15 cellular contexts compared by ENCODE assay signal in the genomic region with DNA sequence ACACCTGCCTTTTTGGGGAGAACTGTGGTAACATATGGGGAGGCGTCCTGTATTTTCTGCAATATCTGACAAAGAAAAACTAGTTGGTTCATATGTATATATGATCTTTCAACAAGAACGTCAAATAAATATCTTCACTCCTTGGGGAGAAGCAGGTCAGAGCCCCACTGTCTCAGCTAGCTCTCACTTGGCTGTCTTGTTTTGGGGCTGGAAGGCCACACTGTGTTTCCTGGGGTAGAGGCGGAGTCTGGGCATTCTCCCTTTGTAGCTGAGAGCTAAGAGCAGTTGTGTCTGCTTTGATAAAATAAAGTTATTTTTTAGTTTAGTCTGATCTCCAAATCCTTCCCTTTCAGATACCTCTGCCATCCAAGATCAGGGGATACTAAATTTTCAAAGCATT.
DNase-seq lines count a peak whose midpoint lies in the region; ATAC-seq, FAIRE-seq and TF ChIP-seq lines count a peak whose summit lies in the region.
"Had no signal": no experiment of that assay in that cellular context is flagged by ENCODE, and none has a peak within 500 bp of the region (broad histone marks: within the 10 kb centered on the region; RNA-seq: fewer than 3 reads in every experiment).

No MANE protein-coding gene starts in this region.

- H2AFZ ChIP-seq in HCT116 (ENCODE audit: low read depth, low read length, poor library complexity, severe bottlenecking) (no peak overlapping the region), OCI-LY3 (ENCODE audit: low read depth, low read length) (no peak overlapping the region), astrocyte (ENCODE audit: low read depth, low read length) (no peak overlapping the region)

- peaks cover 12 to 17% (median 13%) of the 10 kb centered on the region in 10 experiments; a peak in 19 of 20 replicates for H3K4me1 ChIP-seq in BLaER1 treated with 17β-estradiol and CSF1 and Interleukin-3, amounts not matched to agents 10 nM and 100 nM
- peaks cover 0 to 14% of the 10 kb centered on the region in 2 experiments; a peak in 2 of 4 replicates for H3K4me1 ChIP-seq in HCT116 (ENCODE audit: control insufficient read depth in 1 of 2, insufficient read depth in 2 of 2, low read length in 2 of 2)
- peaks cover 11% of the 10 kb centered on the region for H3K4me1 ChIP-seq in OCI-LY3 (ENCODE audit: low read length)
- H3K4me1 ChIP-seq in astrocyte (ENCODE audit: insufficient read depth, low read length): peaks cover 15% of the 10 kb centered on the region
- H3K4me1 ChIP-seq in aorta (ENCODE audit: control insufficient read depth in 1 of 2, insufficient read depth in 2 of 2, low read length in 2 of 2): no peaks in the 10 kb centered on the region
- H3K4me1 ChIP-seq: Caco-2 had no signal

- BruUV-seq in HCT116 (replicated peaks; lab: Mats Ljungman, UMichigan): no TSS peak

- H3K27me3 ChIP-seq in BLaER1 treated with 17β-estradiol and CSF1 and Interleukin-3, amounts not matched to agents 10 nM and 100 nM: no peaks in the 10 kb centered on the region
- H3K27me3 ChIP-seq in HCT116 (ENCODE audit: insufficient read depth, low read length) (no peaks in the 10 kb centered on the region), OCI-LY3 (ENCODE audit: low read depth, low read length) (no peaks in the 10 kb centered on the region), astrocyte (ENCODE audit: insufficient read depth, low read length) (no peaks in the 10 kb centered on the region), aorta (ENCODE audit: control insufficient read depth in 1 of 2, insufficient read depth in 2 of 2, low read length in 1 of 2) (no peaks in the 10 kb centered on the region)

- no peak overlapping the region for H3K9ac ChIP-seq in BLaER1 treated with 17β-estradiol and CSF1 and Interleukin-3, amounts not matched to agents 10 nM and 100 nM
- H3K9ac ChIP-seq in HCT116 (ENCODE audit: low read length) (no peak overlapping the region), OCI-LY3 (ENCODE audit: low read length) (no peak overlapping the region), astrocyte (ENCODE audit: low read length) (no peak overlapping the region)

- no peak for FAIRE-seq in astrocyte (lab: Jason Lieb, UNC)
- FAIRE-seq: A204.1, HepG2 had no signal

- POLR2A ChIA-PET in HCT116 (lab: Charles Lee): no interaction called here

- no peak overlapping the region for H3K27ac ChIP-seq in BLaER1 treated with 17β-estradiol and CSF1 and Interleukin-3, amounts not matched to agents 10 nM and 100 nM
- H3K27ac ChIP-seq in HCT116 (ENCODE audit: low read depth, low read length) (no peak overlapping the region), OCI-LY3 (ENCODE audit: low read length) (no peak overlapping the region), astrocyte (ENCODE audit: low read depth, low read length) (no peak overlapping the region), aorta (ENCODE audit: low read depth in 1 of 2, low read length in 2 of 2) (no peak overlapping the region)

- 80 to 92% methylated on average over 3 of the region's 3 CpGs for WGBS in aorta, 2 donors

- in situ Hi-C loops in KBM-7 (cut with MboI; ENCODE audit: low pct_unique_long_range_greater_than_20kb, low sequenced_read_pairs): no loop called here

- no peak for TF ChIP-seq RAD21 in HCT116 (IDR thresholded peaks at IDR 0.05; ENCODE audit: low read depth)

- no peak overlapping the region for H3K27ac Mint-ChIP-seq in astrocyte (ENCODE audit: unreplicated experiment)
- H3K27ac Mint-ChIP-seq: B cell; CD14-positive monocyte; CD8-positive, alpha-beta T cell had no signal

- H3K9me3 ChIP-seq in BLaER1 treated with 17β-estradiol and CSF1 and Interleukin-3, amounts not matched to agents 10 nM and 100 nM (replicated peaks in 1 of 11): peaks cover 0 to 9% (median 0%) of the 10 kb centered on the region in 11 experiments; a peak in 1 of 22 replicates
- no peaks in the 10 kb centered on the region for H3K9me3 ChIP-seq in HCT116 (ENCODE audit: control insufficient read depth in 1 of 2, insufficient read depth in 1 of 2, low read depth in 1 of 2, low read length in 2 of 2)
- H3K9me3 ChIP-seq in OCI-LY3 (ENCODE audit: insufficient read depth, low read length): no peaks in the 10 kb centered on the region
- H3K9me3 ChIP-seq in astrocyte (ENCODE audit: insufficient read depth, low read depth, low read length): no peaks in the 10 kb centered on the region
- H3K9me3 ChIP-seq in aorta (ENCODE audit: control insufficient read depth, low read length): no peaks in the 10 kb centered on the region
- H3K9me3 ChIP-seq: Caco-2 had no signal

- CTCF ChIA-PET in HCT116 (lab: Charles Lee): no interaction called here

- H3K36me3 ChIP-seq in BLaER1 treated with 17β-estradiol and CSF1 and Interleukin-3, amounts not matched to agents 10 nM and 100 nM: no peaks in the 10 kb centered on the region
- no peaks in the 10 kb centered on the region for H3K36me3 ChIP-seq in HCT116 (ENCODE audit: control insufficient read depth in 1 of 2, insufficient read depth in 2 of 2, low read length in 2 of 2)
- H3K36me3 ChIP-seq in OCI-LY3 (replicated peaks; ENCODE audit: low read depth, low read length): no peaks in the 10 kb centered on the region
- no peaks in the 10 kb centered on the region for H3K36me3 ChIP-seq in astrocyte (ENCODE audit: insufficient read depth, low read length)
- no peaks in the 10 kb centered on the region for H3K36me3 ChIP-seq in aorta (ENCODE audit: control insufficient read depth in 1 of 2, insufficient read depth in 2 of 2, low read length in 1 of 2)

- intact Hi-C loops in HCT116 (cut with micrococcal nuclease) (no loop called here), aorta (cut with DNase I) (no loop called here)

- ATAC-seq in HCT116 (no peak), aorta (ENCODE audit: low FRiP score) (no peak)
- ATAC-seq: CD8-positive, alpha-beta T cell; HepG2 had no signal

- H3K4me3 Mint-ChIP-seq in astrocyte (ENCODE audit: unreplicated experiment): no peak overlapping the region
- H3K4me3 Mint-ChIP-seq: B cell; CD14-positive monocyte; CD8-positive, alpha-beta T cell had no signal

- H3K27me3 Mint-ChIP-seq in astrocyte (ENCODE audit: low read depth, unreplicated experiment): no peaks in the 10 kb centered on the region
- H3K27me3 Mint-ChIP-seq: B cell had no signal

- TF ChIP-seq CTCF in HCT116 (IDR thresholded peaks at IDR 0.05 in 2 of 3, conservative IDR thresholded peaks at IDR 0.05 in 1 of 3; ENCODE audit: borderline replicate concordance in 1 of 3, insufficient read depth in 1 of 3, low read depth in 2 of 3, low read length in 2 of 3) (no peak), OCI-LY3 (IDR thresholded peaks at IDR 0.05; ENCODE audit: low read depth, low read length) (no peak), astrocyte (IDR thresholded peaks at IDR 0.05; ENCODE audit: insufficient read depth, low read depth, low read length) (no peak)

- no peak overlapping the region for H3K4me3 ChIP-seq in BLaER1 treated with 17β-estradiol and CSF1 and Interleukin-3, amounts not matched to agents 10 nM and 100 nM
- H3K4me3 ChIP-seq in HCT116 (replicated peaks in 1 of 2; ENCODE audit: low read depth in 1 of 2, low read length in 2 of 2) (no peak overlapping the region), OCI-LY3 (ENCODE audit: low read length) (no peak overlapping the region), astrocyte (ENCODE audit: insufficient read depth, low read depth, low read length) (no peak overlapping the region), aorta (ENCODE audit: low read length in 2 of 2) (no peak overlapping the region)

- H4K20me1 ChIP-seq in BLaER1 treated with 17β-estradiol and CSF1 and Interleukin-3, amounts not matched to agents 10 nM and 100 nM: no peaks in the 10 kb centered on the region
- H4K20me1 ChIP-seq in HCT116 (ENCODE audit: insufficient read depth) (no peaks in the 10 kb centered on the region), OCI-LY3 (ENCODE audit: insufficient read depth, low read length) (no peaks in the 10 kb centered on the region), astrocyte (ENCODE audit: insufficient read depth, low read length) (no peaks in the 10 kb centered on the region)

- RAD21 ChIA-PET in HCT116 (lab: Charles Lee; ENCODE audit: low non-redundant PET in 1 of 2, low total read pairs in 2 of 2, uncharacterized antibody in 2 of 2, unreplicated experiment in 2 of 2): no interaction called here

- no peaks in the 10 kb centered on the region for H3K36me3 Mint-ChIP-seq in astrocyte (ENCODE audit: low read depth, unreplicated experiment)
- H3K36me3 Mint-ChIP-seq: CD14-positive monocyte; CD8-positive, alpha-beta T cell had no signal

- TF ChIP-seq POLR2A in HCT116 (IDR thresholded peaks at IDR 0.05; ENCODE audit: borderline replicate concordance, extremely low read depth, insufficient read depth, insufficient read length): no peak

- DNase-seq in HCT116 (ENCODE audit: low read depth, low spot score) (no peak), astrocyte (ENCODE audit: low read depth) (no peak), KBM-7 (no peak), aorta (no peak)
- DNase-seq in stimulated activated CD4-positive, alpha-beta T cell treated with anti-CD3 and anti-CD28 coated beads, Interleukin-1b, Interleukin-23, amount 100 ng/mL, for 48 hours: no peak
- DNase-seq: Caco-2; CD8-positive, alpha-beta T cell; DMS53; GF-D8 had no signal

- H3K79me2 ChIP-seq in HCT116 (ENCODE audit: insufficient read depth, low read length) (no peaks in the 10 kb centered on the region), OCI-LY3 (ENCODE audit: low read length) (no peaks in the 10 kb centered on the region), astrocyte (ENCODE audit: insufficient read depth, low read length) (no peaks in the 10 kb centered on the region)

- peaks cover 19% of the 10 kb centered on the region for H3K4me1 Mint-ChIP-seq in astrocyte (ENCODE audit: low read depth, unreplicated experiment)
- H3K4me1 Mint-ChIP-seq: CD14-positive monocyte had no signal

- no peaks in the 10 kb centered on the region for H3K9me2 ChIP-seq in HCT116 (ENCODE audit: insufficient read depth)

- H3K4me2 ChIP-seq in BLaER1 treated with 17β-estradiol and CSF1 and Interleukin-3, amounts not matched to agents 10 nM and 100 nM: peak overlapping the region; percentile 31 to 85 (median 60); a peak in 20 of 22 replicates
- H3K4me2 ChIP-seq in HCT116 (ENCODE audit: low read length) (peak overlapping the region; percentile 58), OCI-LY3 (ENCODE audit: low read length) (peak overlapping the region; percentile 41; the same call in 1 of the 2 replicates), astrocyte (ENCODE audit: low read length) (peak overlapping the region; percentile 37)

- peaks cover 3% of the 10 kb centered on the region for H3K9me3 Mint-ChIP-seq in astrocyte (ENCODE audit: unreplicated experiment)

TF ChIP-seq in HCT116, 20 proteins besides CTCF, POLR2A, EP300 and RAD21 (continues in another document):
- TF ChIP-seq YY1 (IDR thresholded peaks at IDR 0.05; ENCODE audit: extremely low read depth, insufficient replicate concordance, low read depth, low read length): no peak
